ENCODE assay signal across 1 cellular context in the genomic region with DNA sequence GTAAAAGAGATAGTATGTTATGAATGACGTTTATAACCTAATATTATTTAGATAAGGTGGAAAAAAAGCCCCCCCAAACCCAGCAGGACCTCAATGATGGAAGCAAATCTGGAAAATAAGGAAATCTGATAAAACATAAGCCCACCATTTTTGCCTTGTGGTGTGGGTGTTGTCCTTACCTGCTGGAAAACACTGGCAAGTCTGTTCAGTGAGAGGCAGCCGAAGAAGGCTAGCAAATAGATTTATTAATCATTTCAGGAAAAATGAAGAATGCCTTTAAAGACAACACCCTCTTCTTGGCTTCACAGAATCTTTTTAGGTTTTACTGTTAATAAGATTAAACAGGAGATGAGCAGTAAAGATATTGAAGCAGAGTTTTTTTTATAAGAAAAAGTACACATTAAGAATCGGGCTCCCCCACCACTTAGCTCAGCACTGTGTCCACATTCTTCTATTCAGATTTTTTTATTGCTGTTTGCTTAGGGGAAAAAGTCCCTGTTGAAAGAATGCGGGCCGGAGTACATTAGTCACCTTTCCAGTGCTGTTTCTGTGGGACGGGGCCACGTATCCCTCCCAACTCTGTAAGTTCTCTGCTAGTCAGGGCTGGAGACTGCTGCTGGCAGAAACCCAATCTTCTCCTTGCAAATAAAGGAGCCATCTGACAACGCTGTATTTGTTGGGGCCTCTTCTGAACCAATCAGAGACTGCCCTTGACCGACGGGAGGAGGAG.
TF ChIP-seq lines count a peak whose summit lies in the region.

No MANE protein-coding gene starts in this region.

TF ChIP-seq in HEK293, 187 proteins besides CTCF, POLR2A, EP300 and RAD21 (continued from another document and continues in another):
- TF ChIP-seq, protein P1, sequence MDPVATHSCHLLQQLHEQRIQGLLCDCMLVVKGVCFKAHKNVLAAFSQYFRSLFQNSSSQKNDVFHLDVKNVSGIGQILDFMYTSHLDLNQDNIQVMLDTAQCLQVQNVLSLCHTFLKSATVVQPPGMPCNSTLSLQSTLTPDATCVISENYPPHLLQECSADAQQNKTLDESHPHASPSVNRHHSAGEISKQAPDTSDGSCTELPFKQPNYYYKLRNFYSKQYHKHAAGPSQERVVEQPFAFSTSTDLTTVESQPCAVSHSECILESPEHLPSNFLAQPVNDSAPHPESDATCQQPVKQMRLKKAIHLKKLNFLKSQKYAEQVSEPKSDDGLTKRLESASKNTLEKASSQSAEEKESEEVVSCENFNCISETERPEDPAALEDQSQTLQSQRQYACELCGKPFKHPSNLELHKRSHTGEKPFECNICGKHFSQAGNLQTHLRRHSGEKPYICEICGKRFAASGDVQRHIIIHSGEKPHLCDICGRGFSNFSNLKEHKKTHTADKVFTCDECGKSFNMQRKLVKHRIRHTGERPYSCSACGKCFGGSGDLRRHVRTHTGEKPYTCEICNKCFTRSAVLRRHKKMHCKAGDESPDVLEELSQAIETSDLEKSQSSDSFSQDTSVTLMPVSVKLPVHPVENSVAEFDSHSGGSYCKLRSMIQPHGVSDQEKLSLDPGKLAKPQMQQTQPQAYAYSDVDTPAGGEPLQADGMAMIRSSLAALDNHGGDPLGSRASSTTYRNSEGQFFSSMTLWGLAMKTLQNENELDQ (tag by site-specific recombination; IDR thresholded peaks at IDR 0.05; ENCODE audit: low read depth): no peak
- TF ChIP-seq BCL11A (tag by site-specific recombination; IDR thresholded peaks at IDR 0.05; ENCODE audit: low read depth): no peak
- TF ChIP-seq, protein P2, sequence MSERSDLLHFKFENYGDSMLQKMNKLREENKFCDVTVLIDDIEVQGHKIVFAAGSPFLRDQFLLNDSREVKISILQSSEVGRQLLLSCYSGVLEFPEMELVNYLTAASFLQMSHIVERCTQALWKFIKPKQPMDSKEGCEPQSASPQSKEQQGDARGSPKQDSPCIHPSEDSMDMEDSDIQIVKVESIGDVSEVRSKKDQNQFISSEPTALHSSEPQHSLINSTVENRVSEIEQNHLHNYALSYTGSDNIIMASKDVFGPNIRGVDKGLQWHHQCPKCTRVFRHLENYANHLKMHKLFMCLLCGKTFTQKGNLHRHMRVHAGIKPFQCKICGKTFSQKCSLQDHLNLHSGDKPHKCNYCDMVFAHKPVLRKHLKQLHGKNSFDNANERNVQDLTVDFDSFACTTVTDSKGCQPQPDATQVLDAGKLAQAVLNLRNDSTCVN (tag by site-specific recombination; optimal IDR thresholded peaks at IDR 0.05): no peak
- TF ChIP-seq ZNF335 (tag by site-specific recombination; conservative IDR thresholded peaks at IDR 0.05): peak; percentile 33; the same call in 1 of the 2 replicates
- TF ChIP-seq, protein P3, sequence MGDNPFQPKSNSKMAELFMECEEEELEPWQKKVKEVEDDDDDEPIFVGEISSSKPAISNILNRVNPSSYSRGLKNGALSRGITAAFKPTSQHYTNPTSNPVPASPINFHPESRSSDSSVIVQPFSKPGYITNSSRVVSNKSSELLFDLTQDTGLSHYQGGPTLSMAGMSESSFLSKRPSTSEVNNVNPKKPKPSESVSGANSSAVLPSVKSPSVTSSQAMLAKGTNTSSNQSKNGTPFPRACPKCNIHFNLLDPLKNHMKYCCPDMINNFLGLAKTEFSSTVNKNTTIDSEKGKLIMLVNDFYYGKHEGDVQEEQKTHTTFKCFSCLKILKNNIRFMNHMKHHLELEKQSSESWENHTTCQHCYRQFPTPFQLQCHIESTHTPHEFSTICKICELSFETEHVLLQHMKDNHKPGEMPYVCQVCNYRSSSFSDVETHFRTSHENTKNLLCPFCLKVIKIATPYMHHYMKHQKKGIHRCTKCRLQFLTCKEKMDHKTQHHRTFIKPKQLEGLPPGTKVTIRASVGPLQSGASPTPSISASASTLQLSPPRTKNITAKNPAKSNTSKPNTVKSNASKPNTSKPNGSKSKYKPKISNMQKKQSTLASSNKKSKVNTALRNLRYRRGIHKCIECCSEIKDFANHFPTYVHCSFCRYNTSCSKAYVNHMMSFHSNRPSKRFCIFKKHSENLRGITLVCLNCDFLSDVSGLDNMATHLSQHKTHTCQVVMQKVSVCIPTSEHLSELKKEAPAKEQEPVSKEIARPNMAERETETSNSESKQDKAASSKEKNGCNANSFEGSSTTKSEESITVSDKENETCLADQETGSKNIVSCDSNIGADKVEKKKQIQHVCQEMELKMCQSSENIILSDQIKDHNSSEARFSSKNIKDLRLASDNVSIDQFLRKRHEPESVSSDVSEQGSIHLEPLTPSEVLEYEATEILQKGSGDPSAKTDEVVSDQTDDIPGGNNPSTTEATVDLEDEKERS (tag by site-specific recombination; IDR thresholded peaks at IDR 0.05): no peak
- no peak for TF ChIP-seq ZNF670 (tag by site-specific recombination; IDR thresholded peaks at IDR 0.05; ENCODE audit: low read depth)
- TF ChIP-seq ZBTB8A (tag by site-specific recombination; IDR thresholded peaks at IDR 0.05): no peak
- no peak for TF ChIP-seq GLIS1 (tag by site-specific recombination; IDR thresholded peaks at IDR 0.05)
- TF ChIP-seq KLF16 (tag by site-specific recombination; IDR thresholded peaks at IDR 0.05): no peak
- TF ChIP-seq RBAK (tag by site-specific recombination; IDR thresholded peaks at IDR 0.05): no peak
- no peak for TF ChIP-seq ZNF664 (tag by site-specific recombination; IDR thresholded peaks at IDR 0.05)
- TF ChIP-seq ZFP3 (tag by site-specific recombination; IDR thresholded peaks at IDR 0.05; ENCODE audit: low read depth): no peak
- TF ChIP-seq ZNF658 (tag by site-specific recombination; IDR thresholded peaks at IDR 0.05): no peak
- peak; percentile 79; the same call in 1 of the 2 replicates for TF ChIP-seq MZF1 (tag by site-specific recombination; IDR thresholded peaks at IDR 0.05; ENCODE audit: borderline replicate concordance)
- TF ChIP-seq ZNF514 (tag by site-specific recombination; IDR thresholded peaks at IDR 0.05): no peak
- TF ChIP-seq, protein P4, sequence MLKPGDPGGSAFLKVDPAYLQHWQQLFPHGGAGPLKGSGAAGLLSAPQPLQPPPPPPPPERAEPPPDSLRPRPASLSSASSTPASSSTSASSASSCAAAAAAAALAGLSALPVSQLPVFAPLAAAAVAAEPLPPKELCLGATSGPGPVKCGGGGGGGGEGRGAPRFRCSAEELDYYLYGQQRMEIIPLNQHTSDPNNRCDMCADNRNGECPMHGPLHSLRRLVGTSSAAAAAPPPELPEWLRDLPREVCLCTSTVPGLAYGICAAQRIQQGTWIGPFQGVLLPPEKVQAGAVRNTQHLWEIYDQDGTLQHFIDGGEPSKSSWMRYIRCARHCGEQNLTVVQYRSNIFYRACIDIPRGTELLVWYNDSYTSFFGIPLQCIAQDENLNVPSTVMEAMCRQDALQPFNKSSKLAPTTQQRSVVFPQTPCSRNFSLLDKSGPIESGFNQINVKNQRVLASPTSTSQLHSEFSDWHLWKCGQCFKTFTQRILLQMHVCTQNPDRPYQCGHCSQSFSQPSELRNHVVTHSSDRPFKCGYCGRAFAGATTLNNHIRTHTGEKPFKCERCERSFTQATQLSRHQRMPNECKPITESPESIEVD (tag by site-specific recombination; IDR thresholded peaks at IDR 0.05): peak; percentile 91
- TF ChIP-seq ZNF423 (tag by site-specific recombination; IDR thresholded peaks at IDR 0.05): no peak
- TF ChIP-seq ZNF600 (tag by site-specific recombination; IDR thresholded peaks at IDR 0.05): peak; percentile 28; the same call in 1 of the 2 replicates
- TF ChIP-seq, protein P5, sequence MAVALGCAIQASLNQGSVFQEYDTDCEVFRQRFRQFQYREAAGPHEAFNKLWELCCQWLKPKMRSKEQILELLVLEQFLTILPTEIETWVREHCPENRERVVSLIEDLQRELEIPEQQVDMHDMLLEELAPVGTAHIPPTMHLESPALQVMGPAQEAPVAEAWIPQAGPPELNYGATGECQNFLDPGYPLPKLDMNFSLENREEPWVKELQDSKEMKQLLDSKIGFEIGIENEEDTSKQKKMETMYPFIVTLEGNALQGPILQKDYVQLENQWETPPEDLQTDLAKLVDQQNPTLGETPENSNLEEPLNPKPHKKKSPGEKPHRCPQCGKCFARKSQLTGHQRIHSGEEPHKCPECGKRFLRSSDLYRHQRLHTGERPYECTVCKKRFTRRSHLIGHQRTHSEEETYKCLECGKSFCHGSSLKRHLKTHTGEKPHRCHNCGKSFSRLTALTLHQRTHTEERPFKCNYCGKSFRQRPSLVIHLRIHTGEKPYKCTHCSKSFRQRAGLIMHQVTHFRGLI (tag by site-specific recombination; IDR thresholded peaks at IDR 0.05): no peak
- no peak for TF ChIP-seq ZNF426 (tag by site-specific recombination; IDR thresholded peaks at IDR 0.05)
- TF ChIP-seq, protein P6, sequence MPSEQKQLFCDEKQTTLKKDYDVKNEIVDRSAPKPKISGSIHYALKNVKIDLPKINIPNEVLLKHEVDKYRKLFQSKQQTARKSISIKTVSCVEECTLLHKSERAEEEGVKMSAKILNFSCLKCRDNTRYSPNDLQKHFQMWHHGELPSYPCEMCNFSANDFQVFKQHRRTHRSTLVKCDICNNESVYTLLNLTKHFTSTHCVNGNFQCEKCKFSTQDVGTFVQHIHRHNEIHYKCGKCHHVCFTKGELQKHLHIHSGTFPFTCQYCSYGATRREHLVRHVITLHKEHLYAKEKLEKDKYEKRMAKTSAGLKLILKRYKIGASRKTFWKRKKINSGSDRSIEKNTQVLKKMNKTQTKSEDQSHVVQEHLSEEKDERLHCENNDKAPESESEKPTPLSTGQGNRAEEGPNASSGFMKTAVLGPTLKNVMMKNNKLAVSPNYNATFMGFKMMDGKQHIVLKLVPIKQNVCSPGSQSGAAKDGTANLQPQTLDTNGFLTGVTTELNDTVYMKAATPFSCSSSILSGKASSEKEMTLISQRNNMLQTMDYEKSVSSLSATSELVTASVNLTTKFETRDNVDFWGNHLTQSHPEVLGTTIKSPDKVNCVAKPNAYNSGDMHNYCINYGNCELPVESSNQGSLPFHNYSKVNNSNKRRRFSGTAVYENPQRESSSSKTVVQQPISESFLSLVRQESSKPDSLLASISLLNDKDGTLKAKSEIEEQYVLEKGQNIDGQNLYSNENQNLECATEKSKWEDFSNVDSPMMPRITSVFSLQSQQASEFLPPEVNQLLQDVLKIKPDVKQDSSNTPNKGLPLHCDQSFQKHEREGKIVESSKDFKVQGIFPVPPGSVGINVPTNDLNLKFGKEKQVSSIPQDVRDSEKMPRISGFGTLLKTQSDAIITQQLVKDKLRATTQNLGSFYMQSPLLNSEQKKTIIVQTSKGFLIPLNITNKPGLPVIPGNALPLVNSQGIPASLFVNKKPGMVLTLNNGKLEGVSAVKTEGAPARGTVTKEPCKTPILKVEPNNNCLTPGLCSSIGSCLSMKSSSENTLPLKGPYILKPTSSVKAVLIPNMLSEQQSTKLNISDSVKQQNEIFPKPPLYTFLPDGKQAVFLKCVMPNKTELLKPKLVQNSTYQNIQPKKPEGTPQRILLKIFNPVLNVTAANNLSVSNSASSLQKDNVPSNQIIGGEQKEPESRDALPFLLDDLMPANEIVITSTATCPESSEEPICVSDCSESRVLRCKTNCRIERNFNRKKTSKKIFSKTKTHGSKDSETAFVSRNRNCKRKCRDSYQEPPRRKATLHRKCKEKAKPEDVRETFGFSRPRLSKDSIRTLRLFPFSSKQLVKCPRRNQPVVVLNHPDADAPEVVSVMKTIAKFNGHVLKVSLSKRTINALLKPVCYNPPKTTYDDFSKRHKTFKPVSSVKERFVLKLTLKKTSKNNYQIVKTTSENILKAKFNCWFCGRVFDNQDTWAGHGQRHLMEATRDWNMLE (tag by site-specific recombination; conservative IDR thresholded peaks at IDR 0.05; ENCODE audit: low read depth): no peak
- TF ChIP-seq ZNF354C (tag by site-specific recombination; IDR thresholded peaks at IDR 0.05; ENCODE audit: borderline replicate concordance, low read depth): no peak
- TF ChIP-seq, protein P7, sequence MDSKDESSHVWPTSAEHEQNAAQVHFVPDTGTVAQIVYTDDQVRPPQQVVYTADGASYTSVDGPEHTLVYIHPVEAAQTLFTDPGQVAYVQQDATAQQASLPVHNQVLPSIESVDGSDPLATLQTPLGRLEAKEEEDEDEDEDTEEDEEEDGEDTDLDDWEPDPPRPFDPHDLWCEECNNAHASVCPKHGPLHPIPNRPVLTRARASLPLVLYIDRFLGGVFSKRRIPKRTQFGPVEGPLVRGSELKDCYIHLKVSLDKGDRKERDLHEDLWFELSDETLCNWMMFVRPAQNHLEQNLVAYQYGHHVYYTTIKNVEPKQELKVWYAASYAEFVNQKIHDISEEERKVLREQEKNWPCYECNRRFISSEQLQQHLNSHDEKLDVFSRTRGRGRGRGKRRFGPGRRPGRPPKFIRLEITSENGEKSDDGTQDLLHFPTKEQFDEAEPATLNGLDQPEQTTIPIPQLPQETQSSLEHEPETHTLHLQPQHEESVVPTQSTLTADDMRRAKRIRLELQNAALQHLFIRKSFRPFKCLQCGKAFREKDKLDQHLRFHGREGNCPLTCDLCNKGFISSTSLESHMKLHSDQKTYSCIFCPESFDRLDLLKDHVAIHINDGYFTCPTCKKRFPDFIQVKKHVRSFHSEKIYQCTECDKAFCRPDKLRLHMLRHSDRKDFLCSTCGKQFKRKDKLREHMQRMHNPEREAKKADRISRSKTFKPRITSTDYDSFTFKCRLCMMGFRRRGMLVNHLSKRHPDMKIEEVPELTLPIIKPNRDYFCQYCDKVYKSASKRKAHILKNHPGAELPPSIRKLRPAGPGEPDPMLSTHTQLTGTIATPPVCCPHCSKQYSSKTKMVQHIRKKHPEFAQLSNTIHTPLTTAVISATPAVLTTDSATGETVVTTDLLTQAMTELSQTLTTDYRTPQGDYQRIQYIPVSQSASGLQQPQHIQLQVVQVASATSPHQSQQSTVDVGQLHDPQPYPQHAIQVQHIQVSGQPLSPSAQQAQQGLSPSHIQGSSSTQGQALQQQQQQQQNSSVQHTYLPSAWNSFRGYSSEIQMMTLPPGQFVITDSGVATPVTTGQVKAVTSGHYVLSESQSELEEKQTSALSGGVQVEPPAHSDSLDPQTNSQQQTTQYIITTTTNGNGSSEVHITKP (tag by site-specific recombination; IDR thresholded peaks at IDR 0.05): peak; percentile 91; the same call in 1 of the 2 replicates
- TF ChIP-seq ZIC2 (tag by site-specific recombination; IDR thresholded peaks at IDR 0.05): no peak
- no peak for TF ChIP-seq ZFHX2 (tag by site-specific recombination; conservative IDR thresholded peaks at IDR 0.05)
- peak; percentile 66 for TF ChIP-seq ZNF561 (tag by site-specific recombination; IDR thresholded peaks at IDR 0.05; ENCODE audit: borderline replicate concordance)
- no peak for TF ChIP-seq ZNF140 (tag by site-specific recombination; IDR thresholded peaks at IDR 0.05)
- no peak; the same call in 1 of the 2 replicates for TF ChIP-seq ZNF558 (tag by site-specific recombination; IDR thresholded peaks at IDR 0.05)
- TF ChIP-seq, protein P8, sequence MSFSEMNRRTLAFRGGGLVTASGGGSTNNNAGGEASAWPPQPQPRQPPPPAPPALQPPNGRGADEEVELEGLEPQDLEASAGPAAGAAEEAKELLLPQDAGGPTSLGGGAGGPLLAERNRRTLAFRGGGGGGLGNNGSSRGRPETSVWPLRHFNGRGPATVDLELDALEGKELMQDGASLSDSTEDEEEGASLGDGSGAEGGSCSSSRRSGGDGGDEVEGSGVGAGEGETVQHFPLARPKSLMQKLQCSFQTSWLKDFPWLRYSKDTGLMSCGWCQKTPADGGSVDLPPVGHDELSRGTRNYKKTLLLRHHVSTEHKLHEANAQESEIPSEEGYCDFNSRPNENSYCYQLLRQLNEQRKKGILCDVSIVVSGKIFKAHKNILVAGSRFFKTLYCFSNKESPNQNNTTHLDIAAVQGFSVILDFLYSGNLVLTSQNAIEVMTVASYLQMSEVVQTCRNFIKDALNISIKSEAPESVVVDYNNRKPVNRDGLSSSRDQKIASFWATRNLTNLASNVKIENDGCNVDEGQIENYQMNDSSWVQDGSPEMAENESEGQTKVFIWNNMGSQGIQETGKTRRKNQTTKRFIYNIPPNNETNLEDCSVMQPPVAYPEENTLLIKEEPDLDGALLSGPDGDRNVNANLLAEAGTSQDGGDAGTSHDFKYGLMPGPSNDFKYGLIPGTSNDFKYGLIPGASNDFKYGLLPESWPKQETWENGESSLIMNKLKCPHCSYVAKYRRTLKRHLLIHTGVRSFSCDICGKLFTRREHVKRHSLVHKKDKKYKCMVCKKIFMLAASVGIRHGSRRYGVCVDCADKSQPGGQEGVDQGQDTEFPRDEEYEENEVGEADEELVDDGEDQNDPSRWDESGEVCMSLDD (tag by site-specific recombination; IDR thresholded peaks at IDR 0.05): no peak
- no peak for TF ChIP-seq ZNF548 (tag by site-specific recombination; IDR thresholded peaks at IDR 0.05)
